In the genomic region with DNA sequence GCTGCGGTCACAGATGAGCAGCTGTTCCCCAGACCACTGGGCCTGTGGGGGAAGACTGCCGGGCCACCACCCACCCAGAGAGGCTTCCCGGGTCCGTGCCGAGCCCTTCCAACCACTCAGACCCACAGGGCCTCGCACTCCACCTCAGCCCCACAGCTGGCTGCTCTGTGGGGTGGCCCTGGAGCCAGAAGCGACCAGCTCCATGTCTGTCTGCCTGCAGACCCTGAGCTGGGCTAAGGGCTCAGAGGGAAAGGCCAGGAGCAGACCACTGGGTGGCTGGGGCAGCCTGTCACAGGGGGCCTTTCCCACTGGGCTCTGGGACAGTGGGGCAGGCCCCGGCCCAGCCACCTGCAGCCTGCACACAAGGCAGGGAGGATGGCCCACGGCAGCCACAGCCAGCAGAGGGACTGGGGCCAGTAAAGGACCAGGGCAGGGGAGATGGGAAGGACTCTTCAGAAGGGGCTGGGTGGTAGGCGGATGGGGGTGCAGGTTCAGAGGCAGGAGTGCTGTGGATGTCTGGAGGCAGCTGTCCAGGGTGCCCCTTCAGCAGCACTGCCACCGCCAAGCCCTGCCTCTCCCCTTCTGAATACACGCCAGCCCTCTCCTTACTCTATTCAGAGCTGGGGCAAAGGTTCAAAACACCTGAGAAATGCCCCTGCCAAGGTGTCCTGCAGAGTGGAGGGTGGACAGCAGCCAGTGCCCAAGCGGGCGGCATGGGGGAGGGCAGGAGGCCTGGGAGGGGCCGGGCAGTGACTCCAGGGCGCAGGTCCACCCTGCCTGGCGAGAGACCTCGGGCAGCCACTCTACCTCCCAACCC, we compare ENCODE assay signal across 2 cellular contexts.
TF ChIP-seq lines count a peak whose summit lies in the region.

No MANE protein-coding gene starts in this region.

TF ChIP-seq in SK-N-SH treated with all-trans-retinoic acid at 6 μM for 48 hours, 23 proteins besides CTCF, POLR2A, EP300 and RAD21 (continued from another document):
- TF ChIP-seq TOX (CRISPR knock-in tag; IDR thresholded peaks at IDR 0.05; ENCODE audit: borderline replicate concordance) = no peak
- TF ChIP-seq, protein P1, sequence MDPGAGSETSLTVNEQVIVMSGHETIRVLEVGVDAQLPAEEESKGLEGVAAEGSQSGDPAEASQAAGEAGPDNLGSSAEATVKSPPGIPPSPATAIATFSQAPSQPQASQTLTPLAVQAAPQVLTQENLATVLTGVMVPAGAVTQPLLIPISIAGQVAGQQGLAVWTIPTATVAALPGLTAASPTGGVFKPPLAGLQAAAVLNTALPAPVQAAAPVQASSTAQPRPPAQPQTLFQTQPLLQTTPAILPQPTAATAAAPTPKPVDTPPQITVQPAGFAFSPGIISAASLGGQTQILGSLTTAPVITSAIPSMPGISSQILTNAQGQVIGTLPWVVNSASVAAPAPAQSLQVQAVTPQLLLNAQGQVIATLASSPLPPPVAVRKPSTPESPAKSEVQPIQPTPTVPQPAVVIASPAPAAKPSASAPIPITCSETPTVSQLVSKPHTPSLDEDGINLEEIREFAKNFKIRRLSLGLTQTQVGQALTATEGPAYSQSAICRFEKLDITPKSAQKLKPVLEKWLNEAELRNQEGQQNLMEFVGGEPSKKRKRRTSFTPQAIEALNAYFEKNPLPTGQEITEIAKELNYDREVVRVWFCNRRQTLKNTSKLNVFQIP (CRISPR knock-in tag; IDR thresholded peaks at IDR 0.05; ENCODE audit: borderline replicate concordance, low read depth) = no peak
- no peak for TF ChIP-seq ZNF565 (CRISPR knock-in tag; conservative IDR thresholded peaks at IDR 0.05; ENCODE audit: low read depth)
- no peak for TF ChIP-seq ESRRG (CRISPR knock-in tag; IDR thresholded peaks at IDR 0.05)
- no peak for TF ChIP-seq BACH2 (CRISPR knock-in tag; IDR thresholded peaks at IDR 0.05; ENCODE audit: borderline replicate concordance)
- TF ChIP-seq ARNTL (CRISPR knock-in tag; IDR thresholded peaks at IDR 0.05; ENCODE audit: borderline replicate concordance, low read depth) = no peak

TF ChIP-seq in GM12891, 5 proteins besides CTCF, POLR2A, EP300 and RAD21 (continued from another document):
- no peak for TF ChIP-seq POLR2AphosphoS5 (IDR thresholded peaks at IDR 0.05; ENCODE audit: low read depth, low read length)
- no peak for TF ChIP-seq PAX5 (IDR thresholded peaks at IDR 0.05; ENCODE audit: insufficient read depth, low read length, severe bottlenecking)
- TF ChIP-seq POU2F2 (IDR thresholded peaks at IDR 0.05; ENCODE audit: low read depth, low read length) = no peak
- TF ChIP-seq TAF1 (IDR thresholded peaks at IDR 0.05; ENCODE audit: low read depth, low read length) = no peak
